In the genomic region with DNA sequence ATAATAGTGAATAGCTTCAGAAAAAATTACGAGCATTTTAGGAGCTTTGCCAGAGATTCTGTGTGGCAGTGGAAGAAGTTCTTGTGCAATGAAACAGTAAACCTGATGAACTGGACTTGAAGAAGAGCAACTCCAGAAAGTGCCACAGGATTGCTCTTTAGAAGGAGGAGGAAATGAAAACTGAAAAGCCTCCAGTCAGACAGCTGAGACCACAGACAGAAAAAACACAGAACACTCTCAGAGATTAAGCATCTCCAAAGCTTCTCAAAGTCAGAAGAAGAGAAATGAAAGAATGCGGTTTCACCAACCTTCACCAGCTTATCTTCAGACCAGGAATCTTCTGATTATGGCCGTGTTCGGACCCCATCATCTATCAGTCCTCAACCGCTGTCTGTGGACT, we compare ENCODE assay signal across 26 cellular contexts.
"Had no signal": no experiment of that assay in that cellular context is flagged by ENCODE, and none has a peak within 500 bp of the region (broad histone marks: within the 10 kb centered on the region; RNA-seq: fewer than 3 reads in every experiment).

No MANE protein-coding gene starts in this region.

- H3K9me3 ChIP-seq: adrenal gland, breast epithelium had no signal

- H3K36me3 ChIP-seq: adrenal gland, breast epithelium had no signal

- DNase-seq: activated CD4-positive, alpha-beta T cell treated with anti-CD3 and anti-CD28 coated beads for 48 hours; activated CD4-positive, alpha-beta T cell treated with anti-CD3 and anti-CD28 coated beads, Interleukin-2, amount 50 U/mL, for 4 hours; activated CD4-positive, CD25-positive, alpha-beta regulatory T cell treated with anti-CD3 and anti-CD28 coated beads, Interleukin-2, amount 50 U/mL, for 72 hours; activated CD8-positive, alpha-beta memory T cell treated with anti-CD3 and anti-CD28 coated beads, Interleukin-2, amount 50 U/mL, for 48 hours; activated CD8-positive, alpha-beta T cell treated with anti-CD3 and anti-CD28 coated beads, Interleukin-2, amount 10 ng/mL, durations not matched to agents 7 days and 5 days; activated naive CD4-positive, alpha-beta T cell treated with anti-CD3 and anti-CD28 coated beads, Interleukin-2, amount 50 U/mL, for 16 hours; activated naive CD8-positive, alpha-beta T cell treated with anti-CD3 and anti-CD28 coated beads, Interleukin-2, amount 10 ng/mL, durations not matched to agents 7 days and 5 days; activated T-cell treated with anti-CD3 and anti-CD28 coated beads, Interleukin-2, amount 50 U/mL, for 1 hour; adrenal gland; anterior cingulate cortex; caudate nucleus; Kasumi-1; NCI-H1105; NCI-H1436; NCI-H1694 treated with DMSO at 0.1 percent for 48 hours; NCI-H2029 treated with DMSO at 0.1 percent for 48 hours; NCI-H345; NCI-H510A; NCI-H526 treated with DMSO at 0.1 percent for 48 hours; NCI-H82; SIG-M5; T-cell; T-helper 2 cell; T1000 had no signal

- H3K4me3 ChIP-seq: adrenal gland, breast epithelium had no signal

- H3K27ac ChIP-seq: adrenal gland, breast epithelium had no signal

- H3K27me3 ChIP-seq: adrenal gland, breast epithelium had no signal

- H3K4me1 ChIP-seq: adrenal gland, breast epithelium had no signal

- ATAC-seq: activated CD8-positive, alpha-beta T cell treated with anti-CD3 and anti-CD28 coated beads, Interleukin-2, amount 10 ng/mL, durations not matched to agents 7 days and 5 days; T-cell; WTC11 had no signal
